In the genomic region with DNA sequence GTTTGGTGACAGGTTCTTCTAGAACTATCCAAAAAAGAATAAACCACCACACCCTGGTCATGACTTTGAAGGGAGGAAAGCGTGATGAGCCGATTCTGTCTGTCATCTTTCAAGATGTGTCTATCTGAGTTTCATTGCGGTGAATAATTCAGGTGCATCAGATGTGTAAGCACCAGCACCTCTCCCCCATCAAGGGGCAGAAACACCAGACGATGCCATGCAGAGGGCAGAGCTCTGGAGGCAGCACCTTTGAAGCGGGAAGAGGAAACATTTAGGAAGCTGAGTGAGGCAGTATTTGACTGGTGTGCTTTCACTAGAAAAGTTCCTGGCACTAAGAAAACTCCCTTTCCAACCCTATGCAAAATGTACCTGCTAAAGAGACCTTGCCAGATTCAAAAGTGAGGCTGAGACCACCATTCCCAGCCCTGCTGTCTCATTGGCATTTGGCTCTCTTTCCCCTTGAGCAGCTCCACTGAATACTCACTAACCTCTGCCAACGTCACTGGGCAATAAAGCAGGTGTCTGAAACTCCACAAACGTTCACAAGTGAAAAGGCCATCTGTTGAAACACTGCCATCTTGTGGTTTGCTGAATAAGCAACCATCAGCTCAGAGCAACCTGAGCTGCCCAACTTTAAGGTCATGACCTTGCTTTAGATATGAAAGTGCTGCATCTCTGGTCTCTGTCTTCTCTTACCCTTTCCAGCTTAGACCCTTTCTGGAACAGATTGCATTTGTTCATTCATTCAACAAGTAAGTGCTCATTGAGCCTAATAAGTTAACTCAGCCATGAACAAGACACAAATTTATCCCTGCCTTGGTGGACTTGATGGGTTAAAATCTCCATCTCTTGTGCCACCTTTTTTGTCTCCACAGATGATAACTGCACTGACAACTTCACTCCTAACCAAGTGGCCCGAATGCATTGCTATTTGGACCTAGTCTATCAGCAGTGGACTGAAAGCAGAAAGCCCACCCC, we compare ENCODE assay signal across 8 cellular contexts.
A peak's percentile ranks its signal among the peaks of the same experiment; 100 is the strongest.
DNase-seq lines count a peak whose midpoint lies in the region; ATAC-seq and TF ChIP-seq lines count a peak whose summit lies in the region.

No MANE protein-coding gene starts in this region.

- H3K4me1 ChIP-seq in Caco-2, result no peaks in the 10 kb centered on the region

- no peak overlapping the region for H3K27ac Mint-ChIP-seq in Caco-2 (ENCODE audit: unreplicated experiment)

- H3K9me3 ChIP-seq in Caco-2, result no peaks in the 10 kb centered on the region

- CTCF ChIA-PET in Caco-2 (lab: Charles Lee), result interaction anchor here (0.8 to 1.2 kb wide), 5 partner anchors 126 to 317 kb away, joined by 3 to 8 read pairs (median 6); no protein-coding TSS in a partner anchor

- ATAC-seq in GM19025 (IDR thresholded peaks at IDR 0.05; ENCODE audit: low read depth, unreplicated experiment) (peak; percentile 92), HG03064 (IDR thresholded peaks at IDR 0.05; ENCODE audit: low read depth, unreplicated experiment) (peak; percentile 90)

- no peaks in the 10 kb centered on the region for H3K36me3 ChIP-seq in Caco-2 (ENCODE audit: control insufficient read depth, insufficient read depth, low read length)

- H3K27me3 ChIP-seq in Caco-2 (replicated peaks; ENCODE audit: control insufficient read depth, insufficient read depth, low read length), result no peaks in the 10 kb centered on the region

- POLR2A ChIA-PET in Caco-2 (lab: Charles Lee), result no interaction called here

- H3K27me3 Mint-ChIP-seq in Caco-2 (ENCODE audit: insufficient read depth, unreplicated experiment), result peaks cover 16% of the 10 kb centered on the region

- intact Hi-C loops in Caco-2 (cut with micrococcal nuclease; ENCODE audit: unreplicated experiment), result loop anchor here (1.0 kb wide), 3 partner anchors 131 to 316 kb away; no protein-coding TSS in a partner anchor

- no peaks in the 10 kb centered on the region for H3K9me3 Mint-ChIP-seq in Caco-2 (ENCODE audit: unreplicated experiment)

- no peaks in the 10 kb centered on the region for H3K36me3 Mint-ChIP-seq in Caco-2 (ENCODE audit: insufficient read depth, unreplicated experiment)

- no peak overlapping the region for H3K4me3 Mint-ChIP-seq in Caco-2 (ENCODE audit: unreplicated experiment)

- no TSS peak for BruUV-seq in Caco-2 (replicated peaks; lab: Mats Ljungman, UMichigan)

- TF ChIP-seq CTCF in Caco-2 (IDR thresholded peaks at IDR 0.05; ENCODE audit: insufficient read depth in 1 of 2, low read depth in 1 of 2, low read length in 1 of 2, severe bottlenecking in 1 of 2, unreplicated experiment in 1 of 2), result peak; percentile 71 to 76
- TF ChIP-seq CTCF in retinal pigment epithelial cell (conservative IDR thresholded peaks at IDR 0.05; ENCODE audit: low read depth, low read length), result peak; percentile 85

- H3K4me1 Mint-ChIP-seq in Caco-2 (ENCODE audit: low read depth, unreplicated experiment), result no peaks in the 10 kb centered on the region

- DNase-seq in Caco-2 (peak; percentile 56 to 61), NCI-H187 treated with DMSO at 0.1 percent for 48 hours (lab: John Stamatoyannopoulos, UW) (peak; percentile 85), SW480 (ENCODE audit: low spot score) (peak; percentile 76), glomerular visceral epithelial cell (ENCODE audit: extremely low spot score) (peak; percentile 22), retinal pigment epithelial cell (ENCODE audit: low read depth) (peak; percentile 39), GF-D8 (lab: John Stamatoyannopoulos, UW) (no peak)

- H3K4me3 ChIP-seq in Caco-2 (ENCODE audit: low read depth, low read length), result no peak overlapping the region
- H3K4me3 ChIP-seq in retinal pigment epithelial cell (ENCODE audit: low read length), result no peak overlapping the region
